Comparison of ENCODE assay signal across 13 cellular contexts in the genomic region with DNA sequence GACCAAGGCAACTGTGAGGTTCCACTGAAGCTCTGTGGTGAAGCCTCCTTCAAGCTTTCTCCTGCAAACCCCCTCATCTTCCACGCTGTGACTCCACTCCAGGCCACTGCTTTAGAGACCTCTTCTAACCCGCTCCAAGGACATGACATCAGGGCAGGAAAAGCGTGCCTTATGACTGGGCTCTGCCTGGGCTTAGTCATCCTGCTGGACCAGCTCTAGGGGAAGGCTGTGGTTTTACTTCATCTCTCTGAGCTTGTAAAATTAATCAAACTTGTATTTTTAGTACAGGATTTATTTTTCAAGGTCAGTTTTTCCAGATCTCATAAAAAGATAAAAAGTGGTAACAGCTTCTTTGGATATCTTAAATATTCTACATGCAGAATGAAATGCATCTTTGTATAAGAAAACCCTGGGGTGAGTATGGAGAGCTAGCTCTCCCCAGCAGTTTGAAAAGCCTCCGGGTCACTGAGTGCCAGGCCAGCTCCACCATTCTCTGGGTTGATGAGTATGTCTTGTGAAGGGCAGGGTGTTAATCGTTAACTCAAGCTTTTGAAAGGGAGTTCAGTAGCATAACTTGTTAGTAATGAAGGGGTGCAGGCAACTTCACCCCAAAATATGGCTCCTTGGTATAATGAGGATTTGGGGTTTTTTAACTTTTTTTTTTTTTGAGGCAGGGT. TPM values are rescaled to one million over a fixed set of nuclear protein-coding genes. Genes with fewer than 3 reads are reported as not detected.
A peak's percentile ranks its signal among the peaks of the same experiment; 100 is the strongest.
DNase-seq lines count a peak whose midpoint lies in the region; ATAC-seq and TF ChIP-seq lines count a peak whose summit lies in the region.
"Had no signal": no experiment of that assay in that cellular context is flagged by ENCODE, and none has a peak within 500 bp of the region (broad histone marks: within the 10 kb centered on the region; RNA-seq: fewer than 3 reads in every experiment).

No MANE protein-coding gene starts in this region.

- intact Hi-C loops in mammary epithelial cell (cut with micrococcal nuclease): no loop called here
- intact Hi-C loops in Calu3 (cut with micrococcal nuclease; ENCODE audit: unreplicated experiment): no loop called here

- H3K27me3 Mint-ChIP-seq in WTC11 (ENCODE audit: low read depth) (no peaks in the 10 kb centered on the region), Calu3 (ENCODE audit: unreplicated experiment) (peaks cover 44% of the 10 kb centered on the region)

- POLR2A ChIA-PET in WTC11 (lab: Charles Lee): no interaction called here

- H3K4me3 ChIP-seq in ACC112 (ENCODE audit: low read depth, low read length): no peak overlapping the region
- H3K4me3 ChIP-seq in mammary epithelial cell (replicated peaks in 1 of 3; ENCODE audit: insufficient read depth in 1 of 3, low read depth in 2 of 3, low read length in 3 of 3): no peak overlapping the region
- H3K4me3 ChIP-seq: lower lobe of right lung, thoracic aorta had no signal

- BruUV-seq in mammary epithelial cell (replicated peaks; lab: Mats Ljungman, UMichigan) (no TSS peak), Calu3 (replicated peaks; lab: Mats Ljungman, UMichigan) (no TSS peak)

- H3K9me3 Mint-ChIP-seq in WTC11 (no peaks in the 10 kb centered on the region), Calu3 (ENCODE audit: low read depth, unreplicated experiment) (no peaks in the 10 kb centered on the region)
- H3K9me3 Mint-ChIP-seq: activated CD4-positive, alpha-beta memory T cell treated with anti-CD3 and anti-CD28 coated beads for 36 hours; central memory CD8-positive, alpha-beta T cell had no signal

- H3K4me3 Mint-ChIP-seq in WTC11: no peak overlapping the region
- H3K4me3 Mint-ChIP-seq in Calu3 (ENCODE audit: low read depth, unreplicated experiment): no peak overlapping the region
- H3K4me3 Mint-ChIP-seq: activated CD4-positive, alpha-beta memory T cell treated with anti-CD3 and anti-CD28 coated beads for 36 hours; central memory CD8-positive, alpha-beta T cell had no signal

- H2AFZ ChIP-seq in ACC112 (ENCODE audit: low read length, unreplicated experiment) (peak overlapping the region; percentile 57), mammary epithelial cell (ENCODE audit: low read depth, low read length) (peak overlapping the region; percentile 60)

- H3K9me3 ChIP-seq in mammary epithelial cell (replicated peaks; ENCODE audit: insufficient read depth, low read length): no peaks in the 10 kb centered on the region
- H3K9me3 ChIP-seq: lower lobe of right lung, thoracic aorta had no signal

- DNase-seq in LoVo (ENCODE audit: low spot score) (peak; percentile 52), mammary epithelial cell (peak; percentile 78), left lobe of liver (ENCODE audit: low spot score) (no peak), WTC11 (ENCODE audit: low spot score) (no peak), DMS 273 treated with DMSO at 0.1 percent for 48 hours (lab: John Stamatoyannopoulos, UW) (no peak), Calu3 (no peak), RPMI8226 (no peak)
- DNase-seq: activated CD4-positive, alpha-beta memory T cell treated with anti-CD3 and anti-CD28 coated beads for 36 hours; C1 segment of cervical spinal cord; lower lobe of right lung had no signal

- H3K4me2 ChIP-seq in mammary epithelial cell (ENCODE audit: insufficient read depth, low read depth, low read length): peak overlapping the region; percentile 64

- no peaks in the 10 kb centered on the region for H3K36me3 ChIP-seq in ACC112 (ENCODE audit: insufficient read depth, low read length)
- H3K36me3 ChIP-seq in mammary epithelial cell (ENCODE audit: insufficient read depth, low read length): no peaks in the 10 kb centered on the region
- H3K36me3 ChIP-seq: lower lobe of right lung, thoracic aorta had no signal

- H3K9ac ChIP-seq in mammary epithelial cell (ENCODE audit: insufficient read depth, low read length): no peak overlapping the region

- H3K4me1 Mint-ChIP-seq in WTC11 (peaks cover 16% of the 10 kb centered on the region), Calu3 (ENCODE audit: low read depth, unreplicated experiment) (peaks cover 18% of the 10 kb centered on the region)

- H3K79me2 ChIP-seq in ACC112 (ENCODE audit: control insufficient read depth, insufficient read depth, low read length, unreplicated experiment) (no peaks in the 10 kb centered on the region), mammary epithelial cell (ENCODE audit: insufficient read depth, low read length) (no peaks in the 10 kb centered on the region)

- peak overlapping the region; percentile 58 for H3K27ac ChIP-seq in ACC112 (ENCODE audit: low read depth, low read length)
- H3K27ac ChIP-seq in mammary epithelial cell (ENCODE audit: insufficient read depth, low read depth, low read length): no peak overlapping the region
- H3K27ac ChIP-seq: lower lobe of right lung had no signal

- CTCF ChIA-PET in mammary epithelial cell (lab: Charles Lee; ENCODE audit: low non-redundant PET) (interaction anchor here (0.5 to 0.8 kb wide), 3 partner anchors 21 to 51 kb away, joined by 3 to 8 read pairs (median 3); no protein-coding TSS in a partner anchor), WTC11 (lab: Charles Lee) (interaction anchor here (0.9 to 1.1 kb wide), 2 partner anchors 33 to 191 kb away, joined by 3 read pairs; partner anchors contain the start of gene YPEL5), Calu3 (lab: Charles Lee) (interaction anchor here (1.1 to 1.6 kb wide), 2 partner anchors 15 to 23 kb away, joined by 5 to 12 read pairs; no protein-coding TSS in a partner anchor)

- H4K20me1 ChIP-seq in mammary epithelial cell (ENCODE audit: insufficient read depth, low read length): no peaks in the 10 kb centered on the region

- no peaks in the 10 kb centered on the region for H3K27me3 ChIP-seq in ACC112 (ENCODE audit: insufficient read depth, low read length)
- no peaks in the 10 kb centered on the region for H3K27me3 ChIP-seq in mammary epithelial cell (ENCODE audit: insufficient read depth, low read length)

- peaks cover 27% of the 10 kb centered on the region for H3K4me1 ChIP-seq in ACC112 (ENCODE audit: control insufficient read depth, insufficient read depth, low read length, unreplicated experiment)
- H3K4me1 ChIP-seq in mammary epithelial cell (ENCODE audit: insufficient read depth, low read length): peaks cover 31% of the 10 kb centered on the region
- H3K4me1 ChIP-seq: lower lobe of right lung had no signal

- in situ Hi-C loops in mammary epithelial cell (cut with MboI; ENCODE audit: low sequenced_read_pairs in 2 of 2): no loop called here

- ATAC-seq in left lobe of liver: peak; percentile 67
- ATAC-seq in WTC11: no peak
- ATAC-seq: lower lobe of right lung had no signal

- H3K36me3 Mint-ChIP-seq in WTC11 (no peaks in the 10 kb centered on the region), Calu3 (ENCODE audit: insufficient read depth, unreplicated experiment) (no peaks in the 10 kb centered on the region)
- H3K36me3 Mint-ChIP-seq: activated CD4-positive, alpha-beta memory T cell treated with anti-CD3 and anti-CD28 coated beads for 36 hours had no signal

- H3K27ac Mint-ChIP-seq in WTC11: no peak overlapping the region
- no peak overlapping the region for H3K27ac Mint-ChIP-seq in Calu3 (ENCODE audit: unreplicated experiment)
- H3K27ac Mint-ChIP-seq: activated CD4-positive, alpha-beta memory T cell treated with anti-CD3 and anti-CD28 coated beads for 36 hours had no signal

- dilution Hi-C loops in mammary epithelial cell (cut with HindIII; ENCODE audit: low sequenced_read_pairs): loop anchor here (5.0 kb wide), 1 partner anchor 91 kb away; no protein-coding TSS in a partner anchor

- WGBS in mammary epithelial cell (ENCODE audit: low coverage, missing lambda C conversion rate): 32% methylated on average over 5 of the region's 5 CpGs

- no peak for TF ChIP-seq CTCF in mammary epithelial cell (conservative IDR thresholded peaks at IDR 0.05 in 1 of 2, IDR thresholded peaks at IDR 0.05 in 1 of 2; ENCODE audit: extremely low read depth in 1 of 2, insufficient read depth in 1 of 2, low read depth in 1 of 2, low read length in 2 of 2)
- no peak for TF ChIP-seq CTCF in WTC11 (IDR thresholded peaks at IDR 0.05)
- TF ChIP-seq CTCF in Calu3 (IDR thresholded peaks at IDR 0.05; ENCODE audit: unreplicated experiment): no peak

TF ChIP-seq in WTC11, 78 proteins besides CTCF, POLR2A, EP300 and RAD21:
- TF ChIP-seq JAZF1 (CRISPR knock-in tag; IDR thresholded peaks at IDR 0.05) (no peak), TEAD4 (CRISPR knock-in tag; IDR thresholded peaks at IDR 0.05) (no peak), OVOL2 (CRISPR knock-in tag; IDR thresholded peaks at IDR 0.05; ENCODE audit: borderline replicate concordance) (no peak), ZNF219 (CRISPR knock-in tag; IDR thresholded peaks at IDR 0.05; ENCODE audit: borderline replicate concordance) (no peak)
- TF ChIP-seq, protein P1, sequence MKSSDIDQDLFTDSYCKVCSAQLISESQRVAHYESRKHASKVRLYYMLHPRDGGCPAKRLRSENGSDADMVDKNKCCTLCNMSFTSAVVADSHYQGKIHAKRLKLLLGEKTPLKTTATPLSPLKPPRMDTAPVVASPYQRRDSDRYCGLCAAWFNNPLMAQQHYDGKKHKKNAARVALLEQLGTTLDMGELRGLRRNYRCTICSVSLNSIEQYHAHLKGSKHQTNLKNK (CRISPR knock-in tag; IDR thresholded peaks at IDR 0.05): no peak
- TF ChIP-seq, protein P2, sequence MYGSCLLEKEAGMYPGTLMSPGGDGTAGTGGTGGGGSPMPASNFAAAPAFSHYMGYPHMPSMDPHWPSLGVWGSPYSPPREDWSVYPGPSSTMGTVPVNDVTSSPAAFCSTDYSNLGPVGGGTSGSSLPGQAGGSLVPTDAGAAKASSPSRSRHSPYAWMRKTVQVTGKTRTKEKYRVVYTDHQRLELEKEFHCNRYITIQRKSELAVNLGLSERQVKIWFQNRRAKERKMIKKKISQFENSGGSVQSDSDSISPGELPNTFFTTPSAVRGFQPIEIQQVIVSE (CRISPR knock-in tag; IDR thresholded peaks at IDR 0.05; ENCODE audit: borderline replicate concordance): no peak

RNA-seq across cellular contexts. Expression of gene YPEL5, which starts 33.1 kb away (rescaled TPM):
- 100 to 1,000 TPM in 1 of 2 donors, 10 to 100 TPM in 1; 62.9 to 109 TPM for total RNA-seq in mammary epithelial cell
- 30.4 TPM for polyA plus RNA-seq in mammary epithelial cell
- 35.3 TPM for polyA minus RNA-seq in mammary epithelial cell
- total RNA-seq in left lobe of liver: 33.5 TPM
- 25.3 to 27.3 TPM (median 26.5 TPM) in 3 replicates for total RNA-seq in WTC11 (2021)
- 23.0 and 27.4 TPM in 2 replicates for total RNA-seq in Calu3 (2022)

Comparison
In these comparisons a context has a peak if more than half of its experiments do, and no peak if none do; other contexts are left out.
1. DNase-seq: peak in LoVo (single experiment) and mammary epithelial cell (single experiment); none in left lobe of liver (single experiment), WTC11 (single experiment), DMS 273 treated with DMSO at 0.1 percent for 48 hours (single experiment), Calu3 (single experiment) and RPMI8226 (single experiment).